In the genomic region with DNA sequence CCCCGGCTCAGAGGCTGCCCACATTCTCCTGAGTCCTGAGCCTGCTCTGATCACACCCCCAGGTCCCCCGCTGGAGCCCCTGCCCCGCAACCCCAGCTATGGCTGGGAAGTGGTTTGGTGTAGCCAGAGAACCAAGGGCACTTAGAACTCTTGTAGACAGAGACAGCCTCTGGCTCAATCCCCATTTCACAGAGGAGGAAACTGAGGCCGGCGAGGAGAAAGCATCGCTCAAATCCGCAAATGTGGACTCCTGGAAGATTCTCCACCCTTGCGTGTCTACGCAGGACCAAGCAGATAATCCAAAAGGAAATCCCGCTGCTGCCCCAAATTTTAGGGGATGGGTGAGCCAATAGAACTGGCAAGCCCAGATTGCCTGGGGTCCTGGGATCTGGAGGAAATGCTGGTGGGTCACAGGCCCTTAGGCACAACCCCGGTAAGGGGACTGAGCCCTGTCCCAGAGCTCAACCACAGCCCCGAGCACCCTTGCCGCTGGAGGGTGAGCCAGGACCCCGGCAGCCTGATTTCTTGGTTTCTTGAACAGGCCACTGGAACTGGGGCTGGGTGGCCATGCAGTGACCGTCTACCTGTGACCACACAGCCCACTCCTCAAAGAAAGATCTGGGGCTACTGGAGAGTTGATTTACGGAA, we compare ENCODE assay signal across 1 cellular context.
TF ChIP-seq lines count a peak whose summit lies in the region.

No MANE protein-coding gene starts in this region.

TF ChIP-seq in HepG2, 621 proteins besides CTCF, POLR2A, EP300 and RAD21:
- no peak for TF ChIP-seq TAF15 (IDR thresholded peaks at IDR 0.05; ENCODE audit: low read depth, low read length, poor library complexity, severe bottlenecking)
- TF ChIP-seq REL (CRISPR knock-in tag; conservative IDR thresholded peaks at IDR 0.05) = no peak
- no peak for TF ChIP-seq ZNF251 (CRISPR knock-in tag; IDR thresholded peaks at IDR 0.05)
- no peak for TF ChIP-seq ZNF547 (CRISPR knock-in tag; IDR thresholded peaks at IDR 0.05)
- TF ChIP-seq ZNF354B (CRISPR knock-in tag; IDR thresholded peaks at IDR 0.05) = no peak
- TF ChIP-seq KLF13 (CRISPR knock-in tag; IDR thresholded peaks at IDR 0.05) = no peak
- no peak for TF ChIP-seq ZNF839 (CRISPR knock-in tag; IDR thresholded peaks at IDR 0.05; ENCODE audit: borderline replicate concordance)
- TF ChIP-seq, protein P1, sequence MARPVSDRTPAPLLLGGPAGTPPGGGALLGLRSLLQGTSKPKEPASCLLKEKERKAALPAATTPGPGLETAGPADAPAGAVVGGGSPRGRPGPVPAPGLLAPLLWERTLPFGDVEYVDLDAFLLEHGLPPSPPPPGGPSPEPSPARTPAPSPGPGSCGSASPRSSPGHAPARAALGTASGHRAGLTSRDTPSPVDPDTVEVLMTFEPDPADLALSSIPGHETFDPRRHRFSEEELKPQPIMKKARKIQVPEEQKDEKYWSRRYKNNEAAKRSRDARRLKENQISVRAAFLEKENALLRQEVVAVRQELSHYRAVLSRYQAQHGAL (CRISPR knock-in tag; IDR thresholded peaks at IDR 0.05; ENCODE audit: not compliant biosample characterization) = no peak
- TF ChIP-seq ZNF7 (CRISPR knock-in tag; IDR thresholded peaks at IDR 0.05) = no peak
